Comparison of ENCODE assay signal across 19 cellular contexts in genomic region chr17:2701161-2701995, GRCh38. TPM values are rescaled to one million over a fixed set of nuclear protein-coding genes. Genes with fewer than 3 reads are reported as not detected.
DNase-seq lines count a peak whose midpoint lies in the region; FAIRE-seq and TF ChIP-seq lines count a peak whose summit lies in the region.
"Had no signal": no experiment of that assay in that cellular context is flagged by ENCODE, and none has a peak within 500 bp of the region (broad histone marks: within the 10 kb centered on the region; RNA-seq: fewer than 3 reads in every experiment).

No MANE protein-coding gene starts in this region.

- H3K4me1 Mint-ChIP-seq in chondrocyte (ENCODE audit: low read depth) = peaks cover 7% of the 10 kb centered on the region

- FAIRE-seq in HTR-8/SVneo (lab: Jason Lieb, UNC) = no peak
- FAIRE-seq: H54 had no signal

- no peak overlapping the region for H3K4me3 ChIP-seq in hepatocyte
- H3K4me3 ChIP-seq: SJCRH30, testis had no signal

- in situ Hi-C loops in GM18951 (cut with MboI; ENCODE audit: low sequenced_read_pairs, unreplicated experiment) = no loop called here

- WGBS in hepatocyte (ENCODE audit: low lambda C conversion rate, missing lambda C conversion rate) = 97% methylated on average over 35 of the region's 41 CpGs

- H3K4me3 Mint-ChIP-seq in chondrocyte (ENCODE audit: unreplicated experiment) = no peak overlapping the region
- H3K4me3 Mint-ChIP-seq: activated CD4-positive, alpha-beta T cell treated with anti-CD3 and anti-CD28 coated beads for 36 hours; nephron progenitor cell had no signal

- no peaks in the 10 kb centered on the region for H3K9me3 ChIP-seq in hepatocyte (ENCODE audit: low read depth)
- H3K9me3 ChIP-seq: SJCRH30, testis had no signal

- peak; percentile 2 for TF ChIP-seq POLR2A in GM18951 (IDR thresholded peaks at IDR 0.05; ENCODE audit: extremely low read depth, insufficient read depth, insufficient read length)

- H3K27me3 Mint-ChIP-seq in chondrocyte (ENCODE audit: low read depth) = no peaks in the 10 kb centered on the region
- H3K27me3 Mint-ChIP-seq: activated CD4-positive, alpha-beta T cell treated with anti-CD3 and anti-CD28 coated beads for 36 hours had no signal

- peaks cover 5% of the 10 kb centered on the region for H3K36me3 Mint-ChIP-seq in chondrocyte (ENCODE audit: low read depth)

- no peaks in the 10 kb centered on the region for H3K27me3 ChIP-seq in hepatocyte
- H3K27me3 ChIP-seq: SJCRH30, testis had no signal

- H3K36me3 ChIP-seq in hepatocyte (replicated peaks; ENCODE audit: insufficient read depth, low read depth) = no peaks in the 10 kb centered on the region

- peak; percentile 18 for DNase-seq in 8988T
- DNase-seq in chondrocyte (ENCODE audit: low spot score) = peak; percentile 92
- DNase-seq in mesenteric fat pad (ENCODE audit: low spot score) = peak; percentile 90
- DNase-seq in RKO (ENCODE audit: low spot score) = no peak
- DNase-seq in KG1 (lab: John Stamatoyannopoulos, UW) = no peak
- DNase-seq in HTR-8/SVneo (ENCODE audit: insufficient read length, low spot score) = no peak
- DNase-seq in hepatocyte (ENCODE audit: low spot score) = no peak
- DNase-seq: activated CD4-positive, alpha-beta T cell treated with anti-CD3 and anti-CD28 coated beads for 36 hours; activated T-cell treated with anti-CD3 and anti-CD28 coated beads for 4 hours; caudate nucleus; effector CD8-positive, alpha-beta T cell; NCI-H1694; NCI-H345; nephron progenitor cell; SJCRH30; stimulated activated CD4-positive, alpha-beta T cell treated with anti-CD3 and anti-CD28 coated beads, Interleukin-1b, Interleukin-23, amount 100 ng/mL, for 48 hours; testis had no signal

- no peaks in the 10 kb centered on the region for H3K9me3 Mint-ChIP-seq in chondrocyte (ENCODE audit: low read depth)
- H3K9me3 Mint-ChIP-seq: nephron progenitor cell had no signal

- peaks cover 8% of the 10 kb centered on the region for H3K4me1 ChIP-seq in hepatocyte (ENCODE audit: insufficient read depth)
- H3K4me1 ChIP-seq: SJCRH30, testis had no signal

- H3K27ac Mint-ChIP-seq in chondrocyte (ENCODE audit: unreplicated experiment) = no peak overlapping the region
- H3K27ac Mint-ChIP-seq: activated CD4-positive, alpha-beta T cell treated with anti-CD3 and anti-CD28 coated beads for 36 hours; nephron progenitor cell had no signal

- H3K9me2 ChIP-seq in hepatocyte (replicated peaks; ENCODE audit: insufficient read depth) = no peaks in the 10 kb centered on the region

- H3K27ac ChIP-seq in hepatocyte = no peak overlapping the region
- H3K27ac ChIP-seq: SJCRH30, testis had no signal

- TF ChIP-seq CTCF in chondrocyte (IDR thresholded peaks at IDR 0.05) = no peak
- TF ChIP-seq CTCF in hepatocyte (IDR thresholded peaks at IDR 0.05; ENCODE audit: poor library complexity) = no peak

- peaks cover 16% of the 10 kb centered on the region for H3K79me2 ChIP-seq in hepatocyte

- no peak overlapping the region for H3K4me2 ChIP-seq in hepatocyte

- H4K20me1 ChIP-seq in hepatocyte (ENCODE audit: insufficient read depth, poor library complexity, severe bottlenecking) = peaks cover 15% of the 10 kb centered on the region

- H2AFZ ChIP-seq in hepatocyte = no peak overlapping the region

RNA-seq across cellular contexts. Expression of gene CLUH, which starts 10.2 kb away (rescaled TPM):
- total RNA-seq in chondrocyte (30.8 to 36.6 TPM (median 36.0 TPM) in 3 replicates), mesenteric fat pad (149 TPM), hepatocyte (28.7 and 45.5 TPM in 2 replicates)
- 50.2 and 54.4 TPM in 2 replicates for polyA plus RNA-seq in hepatocyte

RNA-seq across cellular contexts. Expression of gene CCDC92B, which starts 48.1 kb away (rescaled TPM):
- total RNA-seq in chondrocyte = 0.07 TPM in 1 of 3 replicates, not detected in the others
- total RNA-seq in mesenteric fat pad = 0.16 TPM
- total RNA-seq in hepatocyte = 0.12 TPM in 1 of 2 replicates, not detected in the other
- polyA plus RNA-seq in hepatocyte = 0.10 TPM in 1 of 2 replicates, not detected in the other
- total RNA-seq: activated CD4-positive, alpha-beta T cell treated with anti-CD3 and anti-CD28 coated beads for 36 hours; SJCRH30 had no signal

Comparison
In these comparisons a context has a peak if more than half of its experiments do, and no peak if none do; other contexts are left out.
1. DNase-seq: peak in 8988T (single experiment), chondrocyte (single experiment) and mesenteric fat pad (single experiment); none in RKO (single experiment), KG1 (single experiment), HTR-8/SVneo (single experiment) and hepatocyte (single experiment).